1 cellular context compared by ENCODE assay signal in genomic region chr1:204411451-204412245, GRCh38.
TF ChIP-seq lines count a peak whose summit lies in the region.

Gene PPP1R15B (minus strand): TSS chr1:204411817. CDS start chr1:204411411, 406 bp downstream.

TF ChIP-seq in HepG2, 621 proteins besides CTCF, POLR2A, EP300 and RAD21 (continued from another document and continues in another):
- TF ChIP-seq MLXIP (CRISPR knock-in tag; IDR thresholded peaks at IDR 0.05; ENCODE audit: borderline replicate concordance): no peak
- TF ChIP-seq HIC2 (CRISPR knock-in tag; IDR thresholded peaks at IDR 0.05; ENCODE audit: low read depth): peak; percentile 29; the same call in 1 of the 2 replicates
- TF ChIP-seq ZNF34 (CRISPR knock-in tag; IDR thresholded peaks at IDR 0.05; ENCODE audit: borderline replicate concordance): peak; percentile 34; the same call in 1 of the 2 replicates
- peak; percentile 45; the same call in 1 of the 2 replicates for TF ChIP-seq ZNF768 (CRISPR knock-in tag; IDR thresholded peaks at IDR 0.05)
- no peak for TF ChIP-seq SNAPC5 (CRISPR knock-in tag; IDR thresholded peaks at IDR 0.05; ENCODE audit: borderline replicate concordance)
- TF ChIP-seq GABPB1 (CRISPR knock-in tag; IDR thresholded peaks at IDR 0.05): peak; percentile 95
- peak; percentile 95 for TF ChIP-seq BRD4 (CRISPR knock-in tag; IDR thresholded peaks at IDR 0.05)
- peak; percentile 32; the same call in 1 of the 2 replicates for TF ChIP-seq HDAC2 (CRISPR knock-in tag; IDR thresholded peaks at IDR 0.05)
- peak; percentile 84 for TF ChIP-seq DR1 (CRISPR knock-in tag; IDR thresholded peaks at IDR 0.05)
- TF ChIP-seq MYPOP (CRISPR knock-in tag; IDR thresholded peaks at IDR 0.05): peak; percentile 65
- TF ChIP-seq ZBTB20 (CRISPR knock-in tag; IDR thresholded peaks at IDR 0.05; ENCODE audit: borderline replicate concordance, low read depth): peak; percentile 42; the same call in 1 of the 2 replicates
- TF ChIP-seq ARID4A (CRISPR knock-in tag; IDR thresholded peaks at IDR 0.05; ENCODE audit: borderline replicate concordance): peak; percentile 91
- 0 out of 2 replicates have a peak, but pooled peaks have one; percentile 24 for TF ChIP-seq ZBED4 (CRISPR knock-in tag; IDR thresholded peaks at IDR 0.05; ENCODE audit: borderline replicate concordance)
- TF ChIP-seq MXD4 (CRISPR knock-in tag; IDR thresholded peaks at IDR 0.05): peak; percentile 80; the same call in 1 of the 2 replicates
- 0 out of 2 replicates have a peak, but pooled peaks have one; percentile 42 for TF ChIP-seq THRA (CRISPR knock-in tag; IDR thresholded peaks at IDR 0.05; ENCODE audit: borderline replicate concordance)
- no peak for TF ChIP-seq ZNF646 (CRISPR knock-in tag; IDR thresholded peaks at IDR 0.05)
- peak; percentile 68; the same call in 1 of the 2 replicates for TF ChIP-seq HES4 (CRISPR knock-in tag; IDR thresholded peaks at IDR 0.05; ENCODE audit: borderline replicate concordance)
- no peak for TF ChIP-seq GPN1 (CRISPR knock-in tag; IDR thresholded peaks at IDR 0.05; ENCODE audit: borderline replicate concordance)
- peak; percentile 92 for TF ChIP-seq ATF1 (CRISPR knock-in tag; IDR thresholded peaks at IDR 0.05)
- peak; percentile 79 for TF ChIP-seq ZNF891 (CRISPR knock-in tag; IDR thresholded peaks at IDR 0.05)
- no peak for TF ChIP-seq SETDB1 (CRISPR knock-in tag; IDR thresholded peaks at IDR 0.05; ENCODE audit: borderline replicate concordance)
- TF ChIP-seq ZNF75D (CRISPR knock-in tag; IDR thresholded peaks at IDR 0.05; ENCODE audit: borderline replicate concordance): no peak
- no peak for TF ChIP-seq ZNF577 (CRISPR knock-in tag; IDR thresholded peaks at IDR 0.05; ENCODE audit: borderline replicate concordance, low read depth)
- no peak for TF ChIP-seq ZBTB3 (CRISPR knock-in tag; IDR thresholded peaks at IDR 0.05; ENCODE audit: borderline replicate concordance, low read depth)
